ENCODE assay signal across 6 cellular contexts in the genomic region with DNA sequence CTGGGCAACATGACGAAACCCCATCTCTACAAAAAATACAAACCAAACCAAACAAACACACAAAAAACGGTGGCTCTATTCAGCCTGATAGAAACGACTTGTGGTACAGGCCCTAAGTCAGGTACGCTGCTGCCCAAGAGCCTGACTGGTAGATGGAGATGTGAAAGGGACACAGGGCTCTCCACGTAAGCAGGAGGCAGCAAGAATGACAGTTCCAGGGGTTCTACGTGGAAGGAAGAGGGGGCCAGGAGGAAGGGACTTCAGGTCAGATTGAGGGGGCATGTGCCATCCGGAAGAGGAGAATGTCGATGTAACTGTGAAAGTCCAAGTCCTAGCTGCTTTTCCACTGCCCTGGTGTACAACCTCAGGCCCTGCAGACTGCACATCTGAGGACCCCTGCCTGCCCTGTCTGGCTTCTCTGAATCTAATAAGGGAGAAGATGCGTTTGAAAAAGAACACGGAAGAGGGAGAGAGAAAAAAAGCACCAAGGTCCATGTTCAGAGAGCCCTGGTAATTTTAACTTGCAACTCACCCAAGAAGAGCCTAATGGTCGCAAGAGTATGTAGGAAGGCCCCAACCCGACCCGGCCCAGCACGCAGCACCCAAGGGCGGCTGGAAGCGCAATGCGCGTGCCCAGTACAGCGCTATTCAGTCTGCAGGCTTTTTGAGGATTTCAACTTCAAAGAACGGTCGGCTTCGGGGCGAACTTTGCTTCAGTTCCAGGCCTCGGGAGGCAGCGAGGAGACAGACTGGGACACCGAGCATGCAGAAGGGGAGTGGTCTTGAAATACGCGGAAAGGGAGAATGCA. TPM values are rescaled to one million over a fixed set of nuclear protein-coding genes. Genes with fewer than 3 reads are reported as not detected.
DNase-seq lines count a peak whose midpoint lies in the region; ATAC-seq and TF ChIP-seq lines count a peak whose summit lies in the region.

No MANE protein-coding gene starts in this region.

- peak overlapping the region; percentile 95 for H3K27ac ChIP-seq in rectal smooth muscle tissue (ENCODE audit: low read depth, low read length)

- H3K9ac ChIP-seq in rectal smooth muscle tissue (ENCODE audit: low read length): peak overlapping the region; percentile 79

- H3K27ac Mint-ChIP-seq in dendritic cell treated with granulocyte-macrophage colony-stimulating factor and Interleukin-4, amounts not matched to agents 40 ng/mL and 50 ng/mL, for 4 days: peak overlapping the region; percentile 94

- ATAC-seq in HG03135 (IDR thresholded peaks at IDR 0.05; ENCODE audit: unreplicated experiment): peak; percentile 0
- ATAC-seq in GM18870 (IDR thresholded peaks at IDR 0.05; ENCODE audit: unreplicated experiment): no peak

- H3K4me3 Mint-ChIP-seq in dendritic cell treated with granulocyte-macrophage colony-stimulating factor and Interleukin-4, amounts not matched to agents 40 ng/mL and 50 ng/mL, for 4 days: peak overlapping the region; percentile 96

- peaks cover 34% of the 10 kb centered on the region for H3K4me1 ChIP-seq in rectal smooth muscle tissue (ENCODE audit: control insufficient read depth, insufficient read depth, low read length)

- POLR2A ChIA-PET in BJ (lab: Charles Lee): no interaction called here

- no peak for DNase-seq in BJ (ENCODE audit: low read depth)
- DNase-seq in activated effector memory CD4-positive, alpha-beta T cell treated with Interleukin-2 at 50 U/mL for 16 hours: no peak

- intact Hi-C loops in dendritic cell treated with granulocyte-macrophage colony-stimulating factor and Interleukin-4, amounts not matched to agents 40 ng/mL and 50 ng/mL, for 4 days (cut with micrococcal nuclease): loop anchor here (2.0 kb wide), 1 partner anchor 23 kb away; no protein-coding TSS in a partner anchor

- peaks cover 73% of the 10 kb centered on the region for H3K4me1 Mint-ChIP-seq in dendritic cell treated with granulocyte-macrophage colony-stimulating factor and Interleukin-4, amounts not matched to agents 40 ng/mL and 50 ng/mL, for 4 days (ENCODE audit: low read depth)

- H3K36me3 Mint-ChIP-seq in dendritic cell treated with granulocyte-macrophage colony-stimulating factor and Interleukin-4, amounts not matched to agents 40 ng/mL and 50 ng/mL, for 4 days (ENCODE audit: low read depth): peaks cover 67% of the 10 kb centered on the region

- no peaks in the 10 kb centered on the region for H3K9me3 Mint-ChIP-seq in dendritic cell treated with granulocyte-macrophage colony-stimulating factor and Interleukin-4, amounts not matched to agents 40 ng/mL and 50 ng/mL, for 4 days

- CTCF ChIA-PET in BJ (lab: Yijun Ruan, JAX): interaction anchor here (1.0 to 5.6 kb wide), 4 partner anchors 17 to 45 kb away, joined by 4 to 83 read pairs (median 40); a partner anchor contains a TSS

- no peak for TF ChIP-seq CTCF in BJ (IDR thresholded peaks at IDR 0.05; ENCODE audit: insufficient read depth, low read depth, low read length)

- H3K36me3 ChIP-seq in BJ (ENCODE audit: control insufficient read depth, insufficient read depth, low read length) (peaks cover 5% of the 10 kb centered on the region), rectal smooth muscle tissue (ENCODE audit: control insufficient read depth, insufficient read depth, low read length) (no peaks in the 10 kb centered on the region)

- H3K27me3 ChIP-seq in BJ (ENCODE audit: control insufficient read depth, insufficient read depth, low read length) (no peaks in the 10 kb centered on the region), rectal smooth muscle tissue (ENCODE audit: control insufficient read depth, insufficient read depth, low read length) (no peaks in the 10 kb centered on the region)

- peak overlapping the region; percentile 93 for H3K4me3 ChIP-seq in BJ (ENCODE audit: low read depth, low read length)
- H3K4me3 ChIP-seq in rectal smooth muscle tissue (ENCODE audit: low read length): peak overlapping the region; percentile 98

- no peaks in the 10 kb centered on the region for H3K27me3 Mint-ChIP-seq in dendritic cell treated with granulocyte-macrophage colony-stimulating factor and Interleukin-4, amounts not matched to agents 40 ng/mL and 50 ng/mL, for 4 days

RNA-seq across cellular contexts. Expression of a gene that starts 0.9 kb away (rescaled TPM):
- 48.7 and 73.3 TPM in 2 replicates for polyA plus RNA-seq in BJ (2011; rRNA removed)
- polyA minus RNA-seq in BJ (2011; rRNA and poly(A)+ RNA removed): 7.9 and 13.5 TPM in 2 replicates

RNA-seq across cellular contexts. Expression of a gene that starts 3.0 kb away (rescaled TPM):
- 38.2 and 56.9 TPM in 2 replicates for polyA plus RNA-seq in BJ (2011; rRNA removed)
- polyA minus RNA-seq in BJ (2011; rRNA and poly(A)+ RNA removed): 23.4 and 32.3 TPM in 2 replicates

RNA-seq across cellular contexts. Expression of a gene that starts 6.5 kb away (rescaled TPM):
- 17.9 and 30.9 TPM in 2 replicates for polyA plus RNA-seq in BJ (2011; rRNA removed)
- 28.1 and 30.8 TPM in 2 replicates for polyA minus RNA-seq in BJ (2011; rRNA and poly(A)+ RNA removed)

RNA-seq across cellular contexts. Expression of a gene that starts 11.2 kb away (rescaled TPM):
- polyA plus RNA-seq in BJ (2011; rRNA removed): 37.9 and 77.7 TPM in 2 replicates
- 33.3 and 56.6 TPM in 2 replicates for polyA minus RNA-seq in BJ (2011; rRNA and poly(A)+ RNA removed)

RNA-seq across cellular contexts. Expression of a gene that starts 26.2 kb away (rescaled TPM):
- 0.06 and 0.07 TPM in 2 replicates for polyA plus RNA-seq in BJ (2011; rRNA removed)
- polyA minus RNA-seq in BJ (2011; rRNA and poly(A)+ RNA removed): not detected in 2 replicates
